ENCODE assay signal across 23 cellular contexts in genomic region chr10:13399236-13399635, GRCh38. TPM values are rescaled to one million over a fixed set of nuclear protein-coding genes. Genes with fewer than 3 reads are reported as not detected.
DNase-seq lines count a peak whose midpoint lies in the region; ATAC-seq and TF ChIP-seq lines count a peak whose summit lies in the region.
"Had no signal": no experiment of that assay in that cellular context is flagged by ENCODE, and none has a peak within 500 bp of the region (broad histone marks: within the 10 kb centered on the region; RNA-seq: fewer than 3 reads in every experiment).

No MANE protein-coding gene starts in this region.

- H4K20me1 ChIP-seq in DND-41 (ENCODE audit: insufficient read depth, low read length) (no peaks in the 10 kb centered on the region), PC-3 (ENCODE audit: low read length) (no peaks in the 10 kb centered on the region)

- H4K8ac ChIP-seq in mesendoderm (ENCODE audit: low read depth, low read length), result no peak overlapping the region

- no peak overlapping the region for H3K4me3 Mint-ChIP-seq in activated CD4-positive, alpha-beta memory T cell treated with anti-CD3 and anti-CD28 coated beads for 36 hours
- H3K4me3 Mint-ChIP-seq: CD4-positive, alpha-beta T cell had no signal

- no peak overlapping the region for H3K4ac ChIP-seq in mesendoderm (ENCODE audit: low read depth, low read length)

- no peak overlapping the region for H2BK5ac ChIP-seq in mesendoderm (ENCODE audit: low read length)

- H3K36me3 ChIP-seq in DND-41 (ENCODE audit: insufficient read depth, low read length) (no peaks in the 10 kb centered on the region), PC-3 (ENCODE audit: low read depth, low read length) (no peaks in the 10 kb centered on the region), mucosa of descending colon (ENCODE audit: low read depth) (no peaks in the 10 kb centered on the region), mesendoderm (ENCODE audit: control insufficient read depth, insufficient read depth, low read length) (no peaks in the 10 kb centered on the region)

- TF ChIP-seq CTCF in 22Rv1 (IDR thresholded peaks at IDR 0.05) (peak; percentile 28), DND-41 (IDR thresholded peaks at IDR 0.05; ENCODE audit: borderline replicate concordance, extremely low read depth, low read length, poor library complexity, severe bottlenecking) (no peak), LNCAP (IDR thresholded peaks at IDR 0.05) (peak; percentile 24; the same call in 1 of the 2 replicates), PC-3 (conservative IDR thresholded peaks at IDR 0.05; ENCODE audit: low read depth, low read length) (peak; percentile 24; the same call in 1 of the 2 replicates), mucosa of descending colon (IDR thresholded peaks at IDR 0.05) (no peak)

- no peak for ATAC-seq in DND-41 (ENCODE audit: insufficient read depth, low read depth)
- ATAC-seq in PC-3, result no peak; the same call in 1 of the 2 replicates
- no peak for ATAC-seq in mucosa of descending colon
- ATAC-seq in HG02610 (IDR thresholded peaks at IDR 0.05; ENCODE audit: unreplicated experiment), result no peak
- ATAC-seq: A549, GM12878 had no signal

- DNase-seq in DND-41, result peak; percentile 11
- peak; percentile 3 for DNase-seq in PC-3
- no peak for DNase-seq in mucosa of descending colon
- DNase-seq in mesendoderm, result no peak
- DNase-seq in activated CD4-positive, alpha-beta memory T cell treated with anti-CD3 and anti-CD28 coated beads for 36 hours, result no peak
- DNase-seq: CD4-positive, alpha-beta T cell; COR-L47; DMS79; GM23248; HCEC 1CT; KG1; MV-4-11; NCI-H1105 treated with DMSO at 0.1 percent for 48 hours; NCI-H1694; NCI-H2081; NCI-H510A treated with DMSO at 0.1 percent for 48 hours; NCI-H82; SHP77 had no signal

- no peaks in the 10 kb centered on the region for H3K9me3 ChIP-seq in DND-41 (ENCODE audit: insufficient read depth, low read length, severe bottlenecking)
- H3K9me3 ChIP-seq in PC-3 (ENCODE audit: low read length), result no peaks in the 10 kb centered on the region
- no peaks in the 10 kb centered on the region for H3K9me3 ChIP-seq in mucosa of descending colon

- CTCF ChIA-PET in PC-3 (lab: Charles Lee), result no interaction called here
- CTCF ChIA-PET in activated CD4-positive, alpha-beta memory T cell treated with anti-CD3 and anti-CD28 coated beads for 36 hours (lab: Charles Lee), result interaction anchor here (0.6 kb wide), 1 partner anchor 286 kb away, joined by 3 read pairs; no protein-coding TSS in a partner anchor

- no peaks in the 10 kb centered on the region for H3K4me1 Mint-ChIP-seq in activated CD4-positive, alpha-beta memory T cell treated with anti-CD3 and anti-CD28 coated beads for 36 hours (ENCODE audit: low read depth)

- H3K56ac ChIP-seq in mesendoderm (ENCODE audit: low read length), result no peak overlapping the region

- H3K36me3 Mint-ChIP-seq in activated CD4-positive, alpha-beta memory T cell treated with anti-CD3 and anti-CD28 coated beads for 36 hours, result no peaks in the 10 kb centered on the region

- H3K27me3 ChIP-seq in DND-41 (ENCODE audit: insufficient read depth, low read length, poor library complexity) (no peaks in the 10 kb centered on the region), PC-3 (ENCODE audit: low read length) (no peaks in the 10 kb centered on the region), mesendoderm (ENCODE audit: insufficient read depth, low read length, poor library complexity) (no peaks in the 10 kb centered on the region)

- H4K5ac ChIP-seq in mesendoderm (ENCODE audit: low read length), result no peak overlapping the region

- no peak overlapping the region for H3K4me3 ChIP-seq in DND-41 (ENCODE audit: low read depth in 1 of 2, low read length in 2 of 2)
- no peak overlapping the region for H3K4me3 ChIP-seq in PC-3 (ENCODE audit: low read length)
- H3K4me3 ChIP-seq in mucosa of descending colon, result no peak overlapping the region
- no peak overlapping the region for H3K4me3 ChIP-seq in mesendoderm (ENCODE audit: low read length)
- H3K4me3 ChIP-seq: A549, GM12878, GM23248 had no signal

- no peaks in the 10 kb centered on the region for H3K9me3 Mint-ChIP-seq in activated CD4-positive, alpha-beta memory T cell treated with anti-CD3 and anti-CD28 coated beads for 36 hours

- H2AFZ ChIP-seq in DND-41 (ENCODE audit: low read depth, low read length), result no peak overlapping the region
- H2AFZ ChIP-seq in PC-3 (ENCODE audit: low read length), result no peak overlapping the region
- H2AFZ ChIP-seq: GM23248 had no signal

- no peak overlapping the region for H3K27ac Mint-ChIP-seq in activated CD4-positive, alpha-beta memory T cell treated with anti-CD3 and anti-CD28 coated beads for 36 hours
- H3K27ac Mint-ChIP-seq: CD4-positive, alpha-beta T cell had no signal

- no peaks in the 10 kb centered on the region for H3K79me1 ChIP-seq in mesendoderm (ENCODE audit: low read length)

- H3K9ac ChIP-seq in DND-41 (ENCODE audit: low read depth, low read length) (no peak overlapping the region), PC-3 (ENCODE audit: low read length) (no peak overlapping the region), mesendoderm (ENCODE audit: low read length) (no peak overlapping the region)
- H3K9ac ChIP-seq: GM23248 had no signal

- no peaks in the 10 kb centered on the region for H3F3A ChIP-seq in PC-3 (ENCODE audit: low read length, unreplicated experiment)

- H2BK120ac ChIP-seq in mesendoderm (ENCODE audit: low read depth, low read length), result no peak overlapping the region

- H3K27ac ChIP-seq in 22Rv1, result no peak overlapping the region
- H3K27ac ChIP-seq in DND-41 (ENCODE audit: low read length), result no peak overlapping the region
- H3K27ac ChIP-seq in PC-3 (ENCODE audit: low read length), result no peak overlapping the region
- H3K27ac ChIP-seq in mesendoderm (ENCODE audit: low read depth, low read length), result no peak overlapping the region
- H3K27ac ChIP-seq: A549, GM23248 had no signal

- WGBS in mesendoderm (ENCODE audit: extremely low coverage, insufficient coverage, low lambda C conversion rate), result no CpG with 5 or more reads among the region's 8 CpGs

- no peak overlapping the region for H2BK15ac ChIP-seq in mesendoderm (replicated peaks; ENCODE audit: low read depth)

- no peaks in the 10 kb centered on the region for H3K9me2 ChIP-seq in PC-3 (replicated peaks; ENCODE audit: low read length)

- H2AK5ac ChIP-seq in mesendoderm (ENCODE audit: low read length), result no peak overlapping the region

- H3K23ac ChIP-seq in mesendoderm (ENCODE audit: low read length), result no peak overlapping the region

- POLR2A ChIA-PET in PC-3 (lab: Charles Lee; ENCODE audit: unreplicated experiment), result no interaction called here
- POLR2A ChIA-PET in activated CD4-positive, alpha-beta memory T cell treated with anti-CD3 and anti-CD28 coated beads for 36 hours (lab: Charles Lee), result no interaction called here

- H3K79me2 ChIP-seq in DND-41 (ENCODE audit: insufficient read depth, low read length) (no peaks in the 10 kb centered on the region), PC-3 (ENCODE audit: low read length) (no peaks in the 10 kb centered on the region), mesendoderm (ENCODE audit: control insufficient read depth, insufficient read depth, low read length) (no peaks in the 10 kb centered on the region)

- H3K27me3 Mint-ChIP-seq in activated CD4-positive, alpha-beta memory T cell treated with anti-CD3 and anti-CD28 coated beads for 36 hours, result peaks cover 9% of the 10 kb centered on the region

- intact Hi-C loops in PC-3 (cut with micrococcal nuclease), result no loop called here
- intact Hi-C loops in mucosa of descending colon (cut with DNase I, micrococcal nuclease), result no loop called here
- intact Hi-C loops in activated CD4-positive, alpha-beta memory T cell treated with anti-CD3 and anti-CD28 coated beads for 36 hours (cut with micrococcal nuclease), result no loop called here

- H3K4me2 ChIP-seq in DND-41 (ENCODE audit: insufficient read depth, low read length) (no peak overlapping the region), PC-3 (ENCODE audit: low read length) (no peak overlapping the region), mesendoderm (ENCODE audit: low read length) (no peak overlapping the region)
- H3K4me2 ChIP-seq: A549 had no signal

- H3K4me1 ChIP-seq in DND-41 (ENCODE audit: insufficient read depth, low read length) (no peaks in the 10 kb centered on the region), PC-3 (ENCODE audit: insufficient read depth, low read length) (no peaks in the 10 kb centered on the region), mucosa of descending colon (ENCODE audit: low read depth) (no peaks in the 10 kb centered on the region), mesendoderm (ENCODE audit: control insufficient read depth, low read depth, low read length) (no peaks in the 10 kb centered on the region)
- H3K4me1 ChIP-seq: A549 had no signal

- H3K18ac ChIP-seq in mesendoderm (ENCODE audit: low read length), result no peak overlapping the region

- BruUV-seq in PC-3 (replicated peaks; lab: Mats Ljungman, UMichigan), result no TSS peak

RNA-seq across cellular contexts. Expression of gene SEPHS1, which starts 51.1 kb away (rescaled TPM):
- total RNA-seq in PC-3 (2014; rRNA removed) (40.4 and 42.5 TPM in 2 replicates), mucosa of descending colon (10 to 100 TPM; 32.3 to 40.3 (median 36.6) TPM)
- 416 TPM for polyA plus RNA-seq in mesendoderm (2013, experiment 1 of 2)
- polyA plus RNA-seq in mesendoderm (2013, experiment 2 of 2), result 439 TPM
- total RNA-seq in activated CD4-positive, alpha-beta memory T cell treated with anti-CD3 and anti-CD28 coated beads for 36 hours, result 10 to 100 TPM; 57.2 to 57.6 TPM

Comparison
In these comparisons a context has a peak if more than half of its experiments do, and no peak if none do; other contexts are left out.
1. CTCF ChIP-seq: peak in 22Rv1 (single experiment), LNCAP (single experiment) and PC-3 (single experiment); none in DND-41 (single experiment) and mucosa of descending colon (single experiment).
2. DNase-seq: peak in DND-41 (single experiment) and PC-3 (single experiment); none in mucosa of descending colon (0 of 3), mesendoderm (single experiment) and activated CD4-positive, alpha-beta memory T cell treated with anti-CD3 and anti-CD28 coated beads for 36 hours (single experiment).